In genomic region chr22:31618471-31619176, GRCh38 we compare ENCODE assay signal across 11 cellular contexts. TPM values are rescaled to one million over a fixed set of nuclear protein-coding genes. Genes with fewer than 3 reads are reported as not detected.
DNase-seq lines count a peak whose midpoint lies in the region; ATAC-seq and TF ChIP-seq lines count a peak whose summit lies in the region.
"Had no signal": no experiment of that assay in that cellular context is flagged by ENCODE, and none has a peak within 500 bp of the region (broad histone marks: within the 10 kb centered on the region; RNA-seq: fewer than 3 reads in every experiment).

No MANE protein-coding gene starts in this region.

- POLR2A ChIA-PET in CD4-positive, alpha-beta memory T cell (lab: Charles Lee; ENCODE audit: partially characterized antibody): interaction anchor here (1.5 kb wide), 1 partner anchor 11 kb away, joined by 5 read pairs; no protein-coding TSS in a partner anchor
- POLR2A ChIA-PET in activated CD8-positive, alpha-beta T cell treated with anti-CD3 and anti-CD28 coated beads for 36 hours (lab: Charles Lee): interaction anchor here (0.6 to 3.0 kb wide), 7 partner anchors 9 to 58 kb away, joined by 3 to 13 read pairs (median 4); no protein-coding TSS in a partner anchor

- TF ChIP-seq CTCF in activated CD8-positive, alpha-beta T cell treated with anti-CD3 and anti-CD28 coated beads for 36 hours (IDR thresholded peaks at IDR 0.05): no peak
- TF ChIP-seq CTCF in nephron progenitor cell (IDR thresholded peaks at IDR 0.05): no peak
- no peak for TF ChIP-seq CTCF in esophagus squamous epithelium (IDR thresholded peaks at IDR 0.05)

- no peak overlapping the region for H3K4me3 ChIP-seq in CD4-positive, alpha-beta memory T cell (ENCODE audit: low read length in 2 of 2)
- no peak overlapping the region for H3K4me3 ChIP-seq in esophagus squamous epithelium
- H3K4me3 ChIP-seq: adrenal gland, psoas muscle, thoracic aorta had no signal

- H3K9me3 Mint-ChIP-seq in CD4-positive, alpha-beta memory T cell: no peaks in the 10 kb centered on the region
- H3K9me3 Mint-ChIP-seq in activated CD8-positive, alpha-beta T cell treated with anti-CD3 and anti-CD28 coated beads for 36 hours: no peaks in the 10 kb centered on the region
- H3K9me3 Mint-ChIP-seq in nephron progenitor cell: no peaks in the 10 kb centered on the region

- no peak for TF ChIP-seq POLR2A in esophagus squamous epithelium (IDR thresholded peaks at IDR 0.05)

- H3K4me3 Mint-ChIP-seq in CD4-positive, alpha-beta memory T cell: peak overlapping the region in 1 of 8 donors; percentile 39
- no peak overlapping the region for H3K4me3 Mint-ChIP-seq in activated CD8-positive, alpha-beta T cell treated with anti-CD3 and anti-CD28 coated beads for 36 hours
- no peak overlapping the region for H3K4me3 Mint-ChIP-seq in nephron progenitor cell
- H3K4me3 Mint-ChIP-seq: activated CD8-positive, alpha-beta memory T cell treated with anti-CD3 and anti-CD28 coated beads, Interleukin-2, amount 10 ng/mL, durations not matched to agents 7 days and 5 days had no signal

- CTCF ChIA-PET in CD4-positive, alpha-beta memory T cell (lab: Charles Lee; ENCODE audit: partially characterized antibody): no interaction called here
- CTCF ChIA-PET in activated CD8-positive, alpha-beta T cell treated with anti-CD3 and anti-CD28 coated beads for 36 hours (lab: Charles Lee): interaction anchor here (0.6 kb wide), 1 partner anchor 47 kb away, joined by 3 read pairs; no protein-coding TSS in a partner anchor

- no peaks in the 10 kb centered on the region for H3K27me3 ChIP-seq in CD4-positive, alpha-beta memory T cell (ENCODE audit: insufficient read depth, low read length)
- no peaks in the 10 kb centered on the region for H3K27me3 ChIP-seq in esophagus squamous epithelium
- H3K27me3 ChIP-seq: adrenal gland had no signal

- ATAC-seq in activated CD8-positive, alpha-beta T cell treated with anti-CD3 and anti-CD28 coated beads for 36 hours: no peak
- ATAC-seq: activated CD8-positive, alpha-beta memory T cell treated with anti-CD3 and anti-CD28 coated beads, Interleukin-2, amount 10 ng/mL, durations not matched to agents 7 days and 5 days; psoas muscle had no signal

- in situ Hi-C loops in G401 (cut with HindIII; ENCODE audit: low sequenced_read_pairs): no loop called here

- intact Hi-C loops in CD4-positive, alpha-beta memory T cell (cut with micrococcal nuclease): no loop called here
- intact Hi-C loops in activated CD8-positive, alpha-beta T cell treated with anti-CD3 and anti-CD28 coated beads for 36 hours (cut with micrococcal nuclease): no loop called here
- intact Hi-C loops in esophagus squamous epithelium (cut with DNase I): no loop called here

- peaks cover 7 to 20% (median 16%) of the 10 kb centered on the region in 4 donors for H3K4me1 Mint-ChIP-seq in CD4-positive, alpha-beta memory T cell
- peaks cover 34% of the 10 kb centered on the region for H3K4me1 Mint-ChIP-seq in activated CD8-positive, alpha-beta T cell treated with anti-CD3 and anti-CD28 coated beads for 36 hours (ENCODE audit: low read depth)
- peaks cover 32% of the 10 kb centered on the region for H3K4me1 Mint-ChIP-seq in nephron progenitor cell

- H3K27ac Mint-ChIP-seq in CD4-positive, alpha-beta memory T cell: peak overlapping the region in 4 of 7 donors; percentile 36 to 72 (median 58)
- H3K27ac Mint-ChIP-seq in activated CD8-positive, alpha-beta T cell treated with anti-CD3 and anti-CD28 coated beads for 36 hours: peak overlapping the region; percentile 64
- H3K27ac Mint-ChIP-seq in nephron progenitor cell: peak overlapping the region; percentile 96
- H3K27ac Mint-ChIP-seq: activated CD8-positive, alpha-beta memory T cell treated with anti-CD3 and anti-CD28 coated beads, Interleukin-2, amount 10 ng/mL, durations not matched to agents 7 days and 5 days had no signal

- no peaks in the 10 kb centered on the region for H3K27me3 Mint-ChIP-seq in CD4-positive, alpha-beta memory T cell
- no peaks in the 10 kb centered on the region for H3K27me3 Mint-ChIP-seq in activated CD8-positive, alpha-beta T cell treated with anti-CD3 and anti-CD28 coated beads for 36 hours
- H3K27me3 Mint-ChIP-seq in nephron progenitor cell (ENCODE audit: low read depth, poor library complexity): no peaks in the 10 kb centered on the region
- H3K27me3 Mint-ChIP-seq: activated CD8-positive, alpha-beta memory T cell treated with anti-CD3 and anti-CD28 coated beads, Interleukin-2, amount 10 ng/mL, durations not matched to agents 7 days and 5 days had no signal

- H3K36me3 ChIP-seq in CD4-positive, alpha-beta memory T cell (ENCODE audit: insufficient read depth, low read length): peaks cover 33% of the 10 kb centered on the region
- peaks cover 24 to 73% (median 29%) of the 10 kb centered on the region in 3 donors for H3K36me3 ChIP-seq in esophagus squamous epithelium

- peaks cover 15% of the 10 kb centered on the region for H3K4me1 ChIP-seq in CD4-positive, alpha-beta memory T cell (ENCODE audit: insufficient read depth, low read length)
- peaks cover 0 to 45% (median 0%) of the 10 kb centered on the region in 3 donors for H3K4me1 ChIP-seq in esophagus squamous epithelium
- H3K4me1 ChIP-seq: psoas muscle had no signal

- peaks cover 7 to 56% of the 10 kb centered on the region in 2 donors for H3K36me3 Mint-ChIP-seq in CD4-positive, alpha-beta memory T cell
- peaks cover 39% of the 10 kb centered on the region for H3K36me3 Mint-ChIP-seq in activated CD8-positive, alpha-beta T cell treated with anti-CD3 and anti-CD28 coated beads for 36 hours (ENCODE audit: low read depth)
- H3K36me3 Mint-ChIP-seq in nephron progenitor cell (ENCODE audit: low read depth): peaks cover 8% of the 10 kb centered on the region

- no peak overlapping the region for H3K27ac ChIP-seq in CD4-positive, alpha-beta memory T cell (ENCODE audit: low read depth, low read length)
- no peak overlapping the region for H3K27ac ChIP-seq in esophagus squamous epithelium
- H3K27ac ChIP-seq: psoas muscle, thoracic aorta had no signal

- 84 to 88% methylated on average over 5 of the region's 5 CpGs for WGBS in esophagus squamous epithelium, 2 donors

- DNase-seq in CD4-positive, alpha-beta memory T cell: no peak
- DNase-seq in G401 (ENCODE audit: low spot score): peak; percentile 52
- DNase-seq in activated CD8-positive, alpha-beta T cell treated with anti-CD3 and anti-CD28 coated beads for 36 hours: no peak
- DNase-seq in nephron progenitor cell: no peak
- DNase-seq in medulla oblongata (ENCODE audit: extremely low spot score): no peak
- DNase-seq in esophagus squamous epithelium (lab: John Stamatoyannopoulos, UW): no peak
- no peak for DNase-seq in NCI-H774 (lab: John Stamatoyannopoulos, UW)
- DNase-seq: activated CD8-positive, alpha-beta memory T cell treated with anti-CD3 and anti-CD28 coated beads, Interleukin-2, amount 10 ng/mL, durations not matched to agents 7 days and 5 days; psoas muscle had no signal

- H3K9me3 ChIP-seq in CD4-positive, alpha-beta memory T cell (ENCODE audit: control insufficient read depth in 1 of 2, low read length in 2 of 2): no peaks in the 10 kb centered on the region
- H3K9me3 ChIP-seq in esophagus squamous epithelium: no peaks in the 10 kb centered on the region
- H3K9me3 ChIP-seq: adrenal gland, psoas muscle, thoracic aorta had no signal

RNA-seq across cellular contexts. Expression of gene PISD, which starts 43.4 kb away (rescaled TPM):
- total RNA-seq in CD4-positive, alpha-beta memory T cell: 10 to 100 TPM; 34.3 to 35.4 TPM
- 10 to 100 TPM; 16.7 to 27.3 TPM for polyA plus RNA-seq in CD4-positive, alpha-beta memory T cell
- total RNA-seq in G401 (2014; rRNA removed; shearing (Covaris generic)): 46.1 and 75.3 TPM in 2 replicates
- total RNA-seq in activated CD8-positive, alpha-beta T cell treated with anti-CD3 and anti-CD28 coated beads for 36 hours: 10 to 100 TPM; 33.9 to 35.9 TPM
- 10 to 100 TPM; 21.4 to 34.0 (median 30.6) TPM for total RNA-seq in esophagus squamous epithelium
